Comparison of ENCODE assay signal across 17 cellular contexts in genomic region chr7:106482091-106482490, GRCh38.
DNase-seq lines count a peak whose midpoint lies in the region; ATAC-seq, FAIRE-seq and TF ChIP-seq lines count a peak whose summit lies in the region.
"Had no signal": no experiment of that assay in that cellular context is flagged by ENCODE, and none has a peak within 500 bp of the region (broad histone marks: within the 10 kb centered on the region; RNA-seq: fewer than 3 reads in every experiment).

No MANE protein-coding gene starts in this region.

- no peak for ATAC-seq in HG02885 (IDR thresholded peaks at IDR 0.05; ENCODE audit: poor library complexity, unreplicated experiment)
- ATAC-seq in GM19397 (IDR thresholded peaks at IDR 0.05; ENCODE audit: unreplicated experiment), result no peak
- ATAC-seq: CD8-positive, alpha-beta T cell had no signal

- peaks cover 10% of the 10 kb centered on the region for H3K9me3 ChIP-seq in endodermal cell (ENCODE audit: control insufficient read depth, low read length)
- H3K9me3 ChIP-seq: Caco-2 had no signal

- H3K27ac ChIP-seq in endodermal cell (ENCODE audit: low read depth, low read length), result no peak overlapping the region
- H3K27ac ChIP-seq: GM23248 had no signal

- peaks cover 2% of the 10 kb centered on the region for H3K27me3 Mint-ChIP-seq in endodermal cell (ENCODE audit: insufficient read depth)

- H3K27ac Mint-ChIP-seq in endodermal cell, result no peak overlapping the region
- H3K27ac Mint-ChIP-seq: CD8-positive, alpha-beta T cell had no signal

- no peaks in the 10 kb centered on the region for H3K27me3 ChIP-seq in endodermal cell (ENCODE audit: control insufficient read depth, insufficient read depth, low read length, poor library complexity, severe bottlenecking)

- H3K36me3 Mint-ChIP-seq in endodermal cell (ENCODE audit: low read depth), result no peaks in the 10 kb centered on the region
- H3K36me3 Mint-ChIP-seq: CD8-positive, alpha-beta T cell had no signal

- H3K9ac ChIP-seq in endodermal cell (ENCODE audit: extremely low read depth, low read length, poor library complexity, severe bottlenecking), result no peak overlapping the region
- H3K9ac ChIP-seq: GM23248 had no signal

- H3K9me3 Mint-ChIP-seq in endodermal cell, result peaks cover 5% of the 10 kb centered on the region
- H3K9me3 Mint-ChIP-seq: CD8-positive, alpha-beta T cell had no signal

- no peaks in the 10 kb centered on the region for H3K4me1 ChIP-seq in endodermal cell (ENCODE audit: control insufficient read depth, insufficient read depth, low read length)
- H3K4me1 ChIP-seq: Caco-2 had no signal

- TF ChIP-seq CTCF in endodermal cell (conservative IDR thresholded peaks at IDR 0.05), result no peak

- peak overlapping the region; percentile 7 for H3K4me3 ChIP-seq in endodermal cell (ENCODE audit: low read length)
- H3K4me3 ChIP-seq: GM23248 had no signal

- no peaks in the 10 kb centered on the region for H3K36me3 ChIP-seq in endodermal cell (ENCODE audit: control insufficient read depth, insufficient read depth, low read length)

- DNase-seq in GM18507 (ENCODE audit: extremely low spot score, insufficient read length, low read depth) (no peak), GM19239 (ENCODE audit: insufficient read length, low spot score) (no peak), endodermal cell (no peak), nucleus accumbens (lab: John Stamatoyannopoulos, UW) (no peak)
- DNase-seq: C1 segment of cervical spinal cord; Caco-2; CD8-positive, alpha-beta T cell; DMS153; DND-41; GM23248; H7; HCEC 1CT had no signal

- 78 to 100% methylated on average over 3 to 4 of the region's 4 CpGs for WGBS in endodermal cell (ENCODE audit: insufficient coverage in 1 of 2, insufficient read length in 1 of 2), 2 experiments

- H3K4me1 Mint-ChIP-seq in endodermal cell, result peaks cover 8% of the 10 kb centered on the region

- peak; percentile 26 for FAIRE-seq in GM18507 (lab: Jason Lieb, UNC)
- FAIRE-seq in GM19239 (lab: Jason Lieb, UNC), result peak; percentile 33
- FAIRE-seq: G401.6, GM12892, H1 had no signal

- no peak overlapping the region for H3K4me3 Mint-ChIP-seq in endodermal cell
- H3K4me3 Mint-ChIP-seq: CD8-positive, alpha-beta T cell had no signal
